Comparison of ENCODE assay signal across 9 cellular contexts in genomic region chr13:74479124-74479523, GRCh38.
"Had no signal": no experiment of that assay in that cellular context is flagged by ENCODE, and none has a peak within 500 bp of the region (broad histone marks: within the 10 kb centered on the region; RNA-seq: fewer than 3 reads in every experiment).

No MANE protein-coding gene starts in this region.

- H3K9me3 ChIP-seq: HAP-1 had no signal

- ATAC-seq: HCT116, HepG2 had no signal

- H3K4me1 ChIP-seq: HAP-1 had no signal

- H3K9ac ChIP-seq: GM23248 had no signal

- H3K27ac ChIP-seq: GM23248, HL-60 had no signal

- H3K4me3 ChIP-seq: GM23248, HAP-1 had no signal

- H3K4me1 Mint-ChIP-seq: IgD-negative memory B cell had no signal

- H3K4me3 Mint-ChIP-seq: HFFc6, IgD-negative memory B cell had no signal

- H3K36me3 ChIP-seq: HAP-1 had no signal

- H3K36me3 Mint-ChIP-seq: IgD-negative memory B cell had no signal

- DNase-seq: GM23248, GOT3, H7, HFFc6 had no signal

- H3K9me3 Mint-ChIP-seq: HFFc6, IgD-negative memory B cell had no signal

- H3K27ac Mint-ChIP-seq: HFFc6, IgD-negative memory B cell had no signal
